In the genomic region with DNA sequence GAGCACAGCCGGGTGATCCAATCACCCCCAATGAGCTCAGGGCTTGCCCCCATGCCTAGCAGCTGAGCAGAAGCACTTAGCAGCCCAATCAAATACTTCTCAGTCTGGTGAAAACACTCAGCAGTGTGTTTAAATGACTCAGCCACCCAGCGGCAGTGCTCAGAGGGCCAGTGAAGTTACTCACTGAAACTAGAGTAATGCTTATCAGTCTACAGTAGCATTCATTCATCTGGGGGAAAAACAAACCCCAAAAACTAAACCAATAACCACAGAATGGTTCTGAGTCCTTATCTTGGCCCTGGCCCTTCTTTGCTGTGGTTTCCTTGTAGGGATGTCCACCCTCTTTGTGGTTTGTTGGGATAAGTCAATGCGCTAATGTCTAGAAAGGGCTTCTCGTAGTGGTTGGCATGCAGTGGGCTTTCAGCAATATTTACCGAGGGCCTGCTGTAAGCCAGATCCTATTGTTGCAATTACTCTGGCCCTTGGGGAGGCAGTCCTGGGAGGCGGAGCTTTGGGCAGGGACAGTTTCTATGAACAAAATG, we compare ENCODE assay signal across 9 cellular contexts. TPM values are rescaled to one million over a fixed set of nuclear protein-coding genes. Genes with fewer than 3 reads are reported as not detected.
A peak's percentile ranks its signal among the peaks of the same experiment; 100 is the strongest.
DNase-seq lines count a peak whose midpoint lies in the region; ATAC-seq, FAIRE-seq and TF ChIP-seq lines count a peak whose summit lies in the region.
"Had no signal": no experiment of that assay in that cellular context is flagged by ENCODE, and none has a peak within 500 bp of the region (broad histone marks: within the 10 kb centered on the region; RNA-seq: fewer than 3 reads in every experiment).

No MANE protein-coding gene starts in this region.

- ATAC-seq in HG02571 (IDR thresholded peaks at IDR 0.05; ENCODE audit: unreplicated experiment) = peak; percentile 95

- POLR2A ChIA-PET in Caco-2 (lab: Charles Lee) = no interaction called here

- TF ChIP-seq CTCF in cardiac muscle cell (IDR thresholded peaks at IDR 0.05; ENCODE audit: low read depth, low read length) (peak; percentile 30), NB4 (IDR thresholded peaks at IDR 0.05; ENCODE audit: low read depth, low read length) (no peak), fibroblast of lung (conservative IDR thresholded peaks at IDR 0.05 in 1 of 2, IDR thresholded peaks at IDR 0.05 in 1 of 2; ENCODE audit: low read depth in 1 of 2, low read length in 2 of 2) (peak; percentile 9 to 31), Caco-2 (IDR thresholded peaks at IDR 0.05; ENCODE audit: insufficient read depth in 1 of 2, low read depth in 1 of 2, low read length in 1 of 2, severe bottlenecking in 1 of 2, unreplicated experiment in 1 of 2) (no peak), kidney (IDR thresholded peaks at IDR 0.05; ENCODE audit: borderline replicate concordance, extremely low read depth, insufficient read depth) (no peak)

- peak overlapping the region; percentile 5 for H3K4me2 ChIP-seq in fibroblast of lung (ENCODE audit: extremely low read depth, insufficient read depth, low read length)

- H3K36me3 ChIP-seq in cardiac muscle cell = no peaks in the 10 kb centered on the region
- H3K36me3 ChIP-seq in fibroblast of lung (ENCODE audit: control insufficient read depth, insufficient read depth, low read length) = no peaks in the 10 kb centered on the region
- no peaks in the 10 kb centered on the region for H3K36me3 ChIP-seq in Caco-2 (ENCODE audit: control insufficient read depth, insufficient read depth, low read length)
- no peaks in the 10 kb centered on the region for H3K36me3 ChIP-seq in kidney (ENCODE audit: control insufficient read depth in 1 of 2, insufficient read depth in 2 of 2, low read length in 2 of 2)

- H3K27me3 ChIP-seq in cardiac muscle cell (peaks cover 8% of the 10 kb centered on the region), fibroblast of lung (ENCODE audit: control insufficient read depth, insufficient read depth, low read length) (peaks cover 9% of the 10 kb centered on the region), Caco-2 (replicated peaks; ENCODE audit: control insufficient read depth, insufficient read depth, low read length) (no peaks in the 10 kb centered on the region)

- BruUV-seq in Caco-2 (replicated peaks; lab: Mats Ljungman, UMichigan) = no TSS peak

- H3K4me1 Mint-ChIP-seq in Caco-2 (ENCODE audit: low read depth, unreplicated experiment) = no peaks in the 10 kb centered on the region

- H3K9me3 ChIP-seq in cardiac muscle cell (ENCODE audit: low read depth) (no peaks in the 10 kb centered on the region), fibroblast of lung (ENCODE audit: control insufficient read depth, insufficient read depth, low read depth, low read length) (no peaks in the 10 kb centered on the region), Caco-2 (no peaks in the 10 kb centered on the region), kidney (ENCODE audit: control insufficient read depth in 1 of 2, low read length in 2 of 2) (peaks cover 0 to 3% of the 10 kb centered on the region in 2 donors)

- no peak overlapping the region for H3K4me3 ChIP-seq in cardiac muscle cell
- H3K4me3 ChIP-seq in NB4 (ENCODE audit: low read depth, low read length) = no peak overlapping the region
- no peak overlapping the region for H3K4me3 ChIP-seq in fibroblast of lung (replicated peaks in 1 of 4; ENCODE audit: control extremely low read depth in 1 of 4, insufficient read depth in 1 of 4, low read depth in 3 of 4, low read length in 4 of 4)
- no peak overlapping the region for H3K4me3 ChIP-seq in Caco-2 (ENCODE audit: low read depth, low read length)
- no peak overlapping the region for H3K4me3 ChIP-seq in kidney (ENCODE audit: low read length in 2 of 2)

- H3K9ac ChIP-seq in fibroblast of lung (ENCODE audit: insufficient read depth, low read length) = no peak overlapping the region
- H3K9ac ChIP-seq in kidney (ENCODE audit: low read length in 2 of 2) = no peak overlapping the region

- no peaks in the 10 kb centered on the region for H3K36me3 Mint-ChIP-seq in Caco-2 (ENCODE audit: insufficient read depth, unreplicated experiment)

- H3K4me1 ChIP-seq in cardiac muscle cell (ENCODE audit: low read depth) (no peaks in the 10 kb centered on the region), fibroblast of lung (ENCODE audit: control insufficient read depth, extremely low read depth, insufficient read depth, low read length) (peaks cover 3% of the 10 kb centered on the region), Caco-2 (no peaks in the 10 kb centered on the region), kidney (ENCODE audit: control insufficient read depth in 1 of 2, insufficient read depth in 1 of 2, low read depth in 1 of 2, low read length in 2 of 2) (no peaks in the 10 kb centered on the region)

- no peaks in the 10 kb centered on the region for H3K79me2 ChIP-seq in fibroblast of lung (ENCODE audit: control insufficient read depth, insufficient read depth, low read length)

- H3K27ac ChIP-seq in cardiac muscle cell = no peak overlapping the region
- H3K27ac ChIP-seq in fibroblast of lung (ENCODE audit: insufficient read depth, low read length) = no peak overlapping the region
- H3K27ac ChIP-seq in kidney (ENCODE audit: low read depth in 2 of 2, low read length in 2 of 2) = no peak overlapping the region

- CTCF ChIA-PET in Caco-2 (lab: Charles Lee) = interaction anchor here (0.6 kb wide), 1 partner anchor 699 kb away, joined by 4 read pairs; a partner anchor contains a TSS

- FAIRE-seq in kidney (lab: Jason Lieb, UNC) = no peak

- H2AFZ ChIP-seq in fibroblast of lung (ENCODE audit: low read length) = no peak overlapping the region

- no peak for TF ChIP-seq POLR2A in NB4 (IDR thresholded peaks at IDR 0.05; ENCODE audit: extremely low read depth, insufficient read length)

- no peak overlapping the region for H3K4me3 Mint-ChIP-seq in Caco-2 (ENCODE audit: unreplicated experiment)

- DNase-seq in cardiac muscle cell (ENCODE audit: low read depth in 1 of 2, low spot score in 1 of 2) (peak in 1 of 2 donors; percentile 96), cardiac septum (ENCODE audit: low spot score) (no peak), NB4 (ENCODE audit: low read depth) (peak; percentile 85), fibroblast of lung (ENCODE audit: low read depth in 2 of 2) (peak; percentile 85 to 99), NCI-H1417 treated with DMSO at 0.1 percent for 48 hours (lab: John Stamatoyannopoulos, UW) (no peak), Caco-2 (no peak), kidney (no peak)

- H4K20me1 ChIP-seq in fibroblast of lung (ENCODE audit: control insufficient read depth, extremely low read depth, insufficient read depth, low read length) = no peaks in the 10 kb centered on the region

- intact Hi-C loops in cardiac septum (cut with DNase I) (no loop called here), Caco-2 (cut with micrococcal nuclease; ENCODE audit: unreplicated experiment) (no loop called here), kidney (cut with DNase I) (no loop called here)

- H3K9me3 Mint-ChIP-seq in Caco-2 (ENCODE audit: unreplicated experiment) = peaks cover 9% of the 10 kb centered on the region

- H3K27ac Mint-ChIP-seq in Caco-2 (ENCODE audit: unreplicated experiment) = no peak overlapping the region

- no peaks in the 10 kb centered on the region for H3K27me3 Mint-ChIP-seq in Caco-2 (ENCODE audit: insufficient read depth, unreplicated experiment)

RNA-seq across cellular contexts. Expression of a gene that starts 43.2 kb away (rescaled TPM):
- total RNA-seq in cardiac muscle cell (0.53 and 1.3 TPM in 2 replicates), cardiac septum (0.19 TPM), fibroblast of lung (not detected in 2 replicates), Caco-2 (2022) (2.6 and 4.0 TPM in 2 replicates), kidney (not detected)
- polyA plus RNA-seq in cardiac muscle cell (0.60 and 2.2 TPM in 2 replicates), fibroblast of lung (0.02 TPM in 1 of 2 replicates, not detected in the other), kidney (ENCODE audit: insufficient read depth, low read depth, low replicate concordance) (not detected)
- polyA plus RNA-seq in fibroblast of lung (2012) = not detected in 2 replicates
- polyA minus RNA-seq in fibroblast of lung (ENCODE audit: low replicate concordance) = not detected in 2 replicates
- total RNA-seq: dermis microvascular lymphatic vessel endothelial cell had no signal

Comparison
In these comparisons a context has a peak if more than half of its experiments do, and no peak if none do; other contexts are left out.
1. DNase-seq: peak in NB4 (single experiment) and fibroblast of lung (2 of 2); none in cardiac septum (single experiment), NCI-H1417 treated with DMSO at 0.1 percent for 48 hours (single experiment), Caco-2 (0 of 2) and kidney (single experiment).
2. CTCF ChIP-seq: peak in cardiac muscle cell (single experiment) and fibroblast of lung (2 of 2); none in NB4 (single experiment), Caco-2 (0 of 2) and kidney (single experiment).